In genomic region chr7:95511716-95512260, GRCh38 we compare ENCODE assay signal across 9 cellular contexts. TPM values are rescaled to one million over a fixed set of nuclear protein-coding genes. Genes with fewer than 3 reads are reported as not detected.
DNase-seq lines count a peak whose midpoint lies in the region; ATAC-seq and TF ChIP-seq lines count a peak whose summit lies in the region.
"Had no signal": no experiment of that assay in that cellular context is flagged by ENCODE, and none has a peak within 500 bp of the region (broad histone marks: within the 10 kb centered on the region; RNA-seq: fewer than 3 reads in every experiment).

No MANE protein-coding gene starts in this region.

- H3K9ac ChIP-seq in HCT116 (ENCODE audit: low read length) (no peak overlapping the region), Loucy (ENCODE audit: low read depth, low read length, poor library complexity, severe bottlenecking) (peak overlapping the region; percentile 42), skeletal muscle satellite cell (ENCODE audit: low read depth, low read length) (no peak overlapping the region)
- H3K9ac ChIP-seq: BLaER1 had no signal

- DNase-seq in NCI-H1436 (lab: John Stamatoyannopoulos, UW) (peak; percentile 69), NCI-H1436 treated with DMSO at 0.1 percent for 48 hours (lab: John Stamatoyannopoulos, UW) (no peak), HCT116 (ENCODE audit: low read depth, low spot score) (peak; percentile 63), SKM-1 (lab: John Stamatoyannopoulos, UW; ENCODE audit: unreplicated experiment) (peak; percentile 56), ascending aorta (ENCODE audit: low spot score in 2 of 2) (peak in 1 of 2 donors; percentile 85), hypothalamus (lab: John Stamatoyannopoulos, UW) (peak in 41 of 51 donors; percentile 3 to 86 (median 50))

- TF ChIP-seq CTCF in HCT116 (IDR thresholded peaks at IDR 0.05 in 2 of 3, conservative IDR thresholded peaks at IDR 0.05 in 1 of 3; ENCODE audit: borderline replicate concordance in 1 of 3, insufficient read depth in 1 of 3, low read depth in 2 of 3, low read length in 2 of 3) (peak; percentile 70 to 87 (median 83)), Loucy (conservative IDR thresholded peaks at IDR 0.05; ENCODE audit: low read length) (peak; percentile 87), ascending aorta (IDR thresholded peaks at IDR 0.05) (peak; percentile 62 to 86 (median 84))

- CTCF ChIA-PET in HCT116 (lab: Charles Lee): interaction anchor here (0.7 to 6.2 kb wide), 19 partner anchors 8 to 1215 kb away, joined by 3 to 116 read pairs (median 7); no protein-coding TSS in a partner anchor

- BruUV-seq in HCT116 (replicated peaks; lab: Mats Ljungman, UMichigan): no TSS peak

- ATAC-seq in HCT116: peak; percentile 93

- intact Hi-C loops in HCT116 (cut with micrococcal nuclease) (loop anchor here (1.0 kb wide), 1 partner anchor 176 kb away; no protein-coding TSS in a partner anchor), ascending aorta (cut with DNase I) (loop anchor here (1.0 kb wide), 1 partner anchor 176 kb away; no protein-coding TSS in a partner anchor)

- H3K27me3 ChIP-seq in HCT116 (ENCODE audit: insufficient read depth, low read length) (peaks cover 4% of the 10 kb centered on the region; the same call in 1 of the 2 replicates), Loucy (ENCODE audit: insufficient read depth, low read length, poor library complexity, severe bottlenecking) (no peaks in the 10 kb centered on the region), ascending aorta (no peaks in the 10 kb centered on the region), skeletal muscle satellite cell (ENCODE audit: control insufficient read depth, insufficient read depth, low read length) (peaks cover 31% of the 10 kb centered on the region)
- H3K27me3 ChIP-seq: BLaER1 had no signal

- H3K4me2 ChIP-seq in HCT116 (ENCODE audit: low read length) (peak overlapping the region; percentile 57), Loucy (ENCODE audit: low read depth, low read length, poor library complexity, severe bottlenecking) (peak overlapping the region; percentile 47), skeletal muscle satellite cell (ENCODE audit: low read length) (peak overlapping the region; percentile 55)
- H3K4me2 ChIP-seq: BLaER1 had no signal

- no peaks in the 10 kb centered on the region for H3K9me3 ChIP-seq in HCT116 (ENCODE audit: control insufficient read depth in 1 of 2, insufficient read depth in 1 of 2, low read depth in 1 of 2, low read length in 2 of 2)
- no peaks in the 10 kb centered on the region for H3K9me3 ChIP-seq in Loucy (ENCODE audit: insufficient read depth, low read depth, low read length)
- H3K9me3 ChIP-seq in ascending aorta: no peaks in the 10 kb centered on the region
- no peaks in the 10 kb centered on the region for H3K9me3 ChIP-seq in skeletal muscle satellite cell (replicated peaks; ENCODE audit: low read length)
- H3K9me3 ChIP-seq: BLaER1 had no signal

- no peaks in the 10 kb centered on the region for H3F3A ChIP-seq in Loucy (ENCODE audit: low read depth)

- H3K9me2 ChIP-seq in HCT116 (ENCODE audit: insufficient read depth) (no peaks in the 10 kb centered on the region), Loucy (replicated peaks; ENCODE audit: low read depth, low read length) (no peaks in the 10 kb centered on the region)

- TF ChIP-seq RAD21 in HCT116 (IDR thresholded peaks at IDR 0.05; ENCODE audit: low read depth): peak; percentile 73

- POLR2A ChIA-PET in HCT116 (lab: Charles Lee): interaction anchor here (1.0 to 1.6 kb wide), 4 partner anchors 20 to 179 kb away, joined by 3 to 4 read pairs (median 4); no protein-coding TSS in a partner anchor

- no peak overlapping the region for H3K27ac ChIP-seq in HCT116 (ENCODE audit: low read depth, low read length)
- no peak overlapping the region for H3K27ac ChIP-seq in ascending aorta
- H3K27ac ChIP-seq: BLaER1 had no signal

- no peak for TF ChIP-seq POLR2A in HCT116 (IDR thresholded peaks at IDR 0.05; ENCODE audit: borderline replicate concordance, extremely low read depth, insufficient read depth, insufficient read length)

- RAD21 ChIA-PET in HCT116 (lab: Charles Lee; ENCODE audit: low non-redundant PET in 1 of 2, low total read pairs in 2 of 2, uncharacterized antibody in 2 of 2, unreplicated experiment in 2 of 2): interaction anchor here (1.0 to 2.2 kb wide), 6 partner anchors 171 to 179 kb away, joined by 3 to 11 read pairs (median 8); no protein-coding TSS in a partner anchor

- H3K4me1 ChIP-seq in HCT116 (ENCODE audit: control insufficient read depth in 1 of 2, insufficient read depth in 2 of 2, low read length in 2 of 2): peaks cover 0 to 4% of the 10 kb centered on the region in 2 experiments; a peak in 2 of 4 replicates
- H3K4me1 ChIP-seq in Loucy (ENCODE audit: insufficient read depth, low read length, poor library complexity, severe bottlenecking): peaks cover 57% of the 10 kb centered on the region
- no peaks in the 10 kb centered on the region for H3K4me1 ChIP-seq in ascending aorta
- H3K4me1 ChIP-seq in skeletal muscle satellite cell (ENCODE audit: control insufficient read depth, insufficient read depth, low read length): peaks cover 2% of the 10 kb centered on the region
- H3K4me1 ChIP-seq: BLaER1 had no signal

- no peak overlapping the region for H3K4me3 ChIP-seq in HCT116 (replicated peaks in 1 of 2; ENCODE audit: low read depth in 1 of 2, low read length in 2 of 2)
- H3K4me3 ChIP-seq in Loucy (ENCODE audit: low read length, poor library complexity, severe bottlenecking): no peak overlapping the region
- no peak overlapping the region for H3K4me3 ChIP-seq in ascending aorta
- no peak overlapping the region for H3K4me3 ChIP-seq in skeletal muscle satellite cell (ENCODE audit: low read length)
- H3K4me3 ChIP-seq: BLaER1 had no signal

- H3K36me3 ChIP-seq in HCT116 (ENCODE audit: control insufficient read depth in 1 of 2, insufficient read depth in 2 of 2, low read length in 2 of 2) (no peaks in the 10 kb centered on the region), Loucy (ENCODE audit: insufficient read depth, low read length) (no peaks in the 10 kb centered on the region), ascending aorta (no peaks in the 10 kb centered on the region), skeletal muscle satellite cell (ENCODE audit: insufficient read depth, low read length) (no peaks in the 10 kb centered on the region)
- H3K36me3 ChIP-seq: BLaER1 had no signal

- H3K79me2 ChIP-seq in HCT116 (ENCODE audit: insufficient read depth, low read length) (no peaks in the 10 kb centered on the region), Loucy (ENCODE audit: insufficient read depth, low read length) (no peaks in the 10 kb centered on the region)

- H4K20me1 ChIP-seq in HCT116 (ENCODE audit: insufficient read depth) (no peaks in the 10 kb centered on the region), Loucy (ENCODE audit: insufficient read depth, low read length, poor library complexity, severe bottlenecking) (no peaks in the 10 kb centered on the region)
- H4K20me1 ChIP-seq: BLaER1 had no signal

- H2AFZ ChIP-seq in HCT116 (ENCODE audit: low read depth, low read length, poor library complexity, severe bottlenecking) (peak overlapping the region; percentile 94), Loucy (ENCODE audit: low read length) (peak overlapping the region; percentile 80)

TF ChIP-seq in HCT116, 20 proteins besides CTCF, POLR2A, EP300 and RAD21:
- no peak for TF ChIP-seq POLR2AphosphoS5 (IDR thresholded peaks at IDR 0.05; ENCODE audit: low read depth, low read length)
- TF ChIP-seq ZNF274 (IDR thresholded peaks at IDR 0.05; ENCODE audit: low read depth, low read length): no peak
- TF ChIP-seq TCF7L2 (IDR thresholded peaks at IDR 0.05; ENCODE audit: borderline replicate concordance, extremely low read depth, insufficient read depth, insufficient read length): no peak
- TF ChIP-seq ZFX (IDR thresholded peaks at IDR 0.05): no peak
- no peak for TF ChIP-seq SRF (IDR thresholded peaks at IDR 0.05; ENCODE audit: low read depth)
TF ChIP-seq in HCT116: peak in this region for 0.

RNA-seq across cellular contexts. Expression of gene ASB4, which starts 26.0 kb away (rescaled TPM):
- total RNA-seq in HCT116 (2021; ENCODE audit: unreplicated experiment) (0.12 TPM), ascending aorta (0.11 TPM)
- polyA plus RNA-seq in HCT116 (2012): 0.09 and 0.17 TPM in 2 replicates
- not detected in 2 replicates for total RNA-seq in skeletal muscle satellite cell (2012; rRNA removed)
